ENCODE assay signal across 2 cellular contexts in genomic region chr6:94045473-94045872, GRCh38.
TF ChIP-seq lines count a peak whose summit lies in the region.

No MANE protein-coding gene starts in this region.

TF ChIP-seq in GM23338, 12 proteins besides CTCF, POLR2A, EP300 and RAD21:
- TF ChIP-seq STAT1 (IDR thresholded peaks at IDR 0.05; ENCODE audit: unreplicated experiment): no peak
- no peak for TF ChIP-seq EZH2phosphoT487 (IDR thresholded peaks at IDR 0.05; ENCODE audit: unreplicated experiment)
- TF ChIP-seq POLR2AphosphoS5 (IDR thresholded peaks at IDR 0.05; ENCODE audit: low read depth): no peak
- peak; percentile 77; the same call in 1 of the 2 replicates for TF ChIP-seq ZNF462 (CRISPR knock-in tag; IDR thresholded peaks at IDR 0.05)
- TF ChIP-seq EZH2 (IDR thresholded peaks at IDR 0.05; ENCODE audit: low read depth, unreplicated experiment): no peak
TF ChIP-seq in GM23338: peak in this region for 1.

TF ChIP-seq in H1, 55 proteins besides CTCF, POLR2A, EP300 and RAD21:
- no peak for TF ChIP-seq SAP30 (IDR thresholded peaks at IDR 0.05; ENCODE audit: insufficient read depth, insufficient replicate concordance, low read length)
- TF ChIP-seq NANOG (IDR thresholded peaks at IDR 0.05; ENCODE audit: insufficient read depth, low read depth, low read length, poor library complexity, severe bottlenecking): peak; percentile 0
- TF ChIP-seq CBX5 (IDR thresholded peaks at IDR 0.05; ENCODE audit: low read depth, low read length): no peak
- TF ChIP-seq BRCA1 (IDR thresholded peaks at IDR 0.05; ENCODE audit: low read depth, low read length): no peak
- peak; percentile 68; the same call in 1 of the 2 replicates for TF ChIP-seq TEAD4 (IDR thresholded peaks at IDR 0.05; ENCODE audit: low read depth, low read length)
